35 cellular contexts compared by ENCODE assay signal in the genomic region with DNA sequence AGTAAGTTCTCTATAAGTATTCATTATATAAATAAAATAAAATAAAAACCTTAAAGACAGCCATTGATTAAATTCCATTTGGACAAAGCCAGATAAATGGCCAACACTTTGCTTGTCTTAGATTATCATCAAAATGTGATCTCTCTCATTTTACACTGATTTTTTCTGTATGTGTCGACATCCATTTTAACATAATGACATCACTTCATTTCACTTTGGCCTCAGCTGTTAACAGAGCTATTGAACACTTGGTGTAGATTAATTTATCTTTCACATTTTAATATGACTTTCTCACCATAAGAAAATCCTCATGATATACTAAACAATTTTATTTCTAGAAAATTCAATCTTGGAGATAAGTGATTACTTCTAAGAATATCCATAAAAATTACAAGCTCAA.
"Had no signal": no experiment of that assay in that cellular context is flagged by ENCODE, and none has a peak within 500 bp of the region (broad histone marks: within the 10 kb centered on the region; RNA-seq: fewer than 3 reads in every experiment).

No MANE protein-coding gene starts in this region.

- H3K4me3 ChIP-seq: MG63 had no signal

- DNase-seq: Karpas-422, Kasumi-1, MG63, MM.1S, MV-4-11, NCI-H1048, NCI-H1092, NCI-H1092 treated with DMSO at 0.1 percent for 48 hours, NCI-H1105, NCI-H1105 treated with DMSO at 0.1 percent for 48 hours, NCI-H1417, NCI-H1417 treated with DMSO at 0.1 percent for 48 hours, NCI-H1436, NCI-H1436 treated with DMSO at 0.1 percent for 48 hours, NCI-H146, NCI-H1694, NCI-H1694 treated with DMSO at 0.1 percent for 48 hours, NCI-H187, NCI-H187 treated with DMSO at 0.1 percent for 48 hours, NCI-H1930, NCI-H2029, NCI-H2029 treated with DMSO at 0.1 percent for 48 hours, NCI-H2081, NCI-H2081 treated with DMSO at 0.1 percent for 48 hours, NCI-H2107, NCI-H2171, NCI-H2171 treated with DMSO at 0.1 percent for 48 hours, NCI-H2227 treated with DMSO at 0.1 percent for 48 hours, NCI-H226, NCI-H345, NCI-H446, NCI-H446 treated with DMSO at 0.1 percent for 48 hours, NCI-H510A, NCI-H510A treated with DMSO at 0.1 percent for 48 hours, NCI-H524 had no signal

- H3K9me3 ChIP-seq: MG63 had no signal

- H3K36me3 ChIP-seq: MG63 had no signal
